In genomic region chr5:36641416-36641815, GRCh38 we compare ENCODE assay signal across 24 cellular contexts. TPM values are rescaled to one million over a fixed set of nuclear protein-coding genes. Genes with fewer than 3 reads are reported as not detected.
"Had no signal": no experiment of that assay in that cellular context is flagged by ENCODE, and none has a peak within 500 bp of the region (broad histone marks: within the 10 kb centered on the region; RNA-seq: fewer than 3 reads in every experiment).

No MANE protein-coding gene starts in this region.

- H3K4me1 ChIP-seq: colonic mucosa, testis, tibial nerve, upper lobe of right lung, vagina had no signal

- H3K4me2 ChIP-seq: smooth muscle cell had no signal

- DNase-seq: colonic mucosa; dermis blood vessel endothelial cell; endodermal cell; heart left ventricle; hippocampal formation; left colon; mesendoderm; mucosa of descending colon; naive thymus-derived CD8-positive, alpha-beta T cell; posterior cingulate gyrus; stimulated activated CD4-positive, alpha-beta T cell treated with anti-CD3 and anti-CD28 coated beads, Interleukin-4, amount 100 ng/mL, for 1 hour; stimulated activated CD8-positive, alpha-beta memory T cell treated with anti-CD3 and anti-CD28 coated beads, Interleukin-4, amount 100 ng/mL, for 48 hours; testis; upper lobe of right lung had no signal

- H3K9me3 ChIP-seq: colonic mucosa, heart left ventricle, mucosa of descending colon, right atrium auricular region, testis, tibial nerve, upper lobe of right lung, vagina had no signal

- H3K4me3 ChIP-seq: colonic mucosa, heart left ventricle, mucosa of descending colon, right atrium auricular region, smooth muscle cell, testis, tibial nerve, upper lobe of right lung, vagina had no signal

- H3K27ac ChIP-seq: colonic mucosa, right atrium auricular region, testis, tibial nerve, upper lobe of right lung, vagina had no signal

- H3K9me3 Mint-ChIP-seq: endodermal cell; naive thymus-derived CD8-positive, alpha-beta T cell; neural crest cell; stimulated activated effector memory CD8-positive, alpha-beta T cell treated with anti-CD3 and anti-CD28 coated beads, Interleukin-12 subunit alpha, Interleukin-12 subunit beta, amount 100 ng/mL, for 72 hours; stimulated activated naive CD8-positive, alpha-beta T cell treated with anti-CD3 and anti-CD28 coated beads, Interleukin-15, Interleukin-2, amounts not matched to agents 100 ng/mL and 50 ng/mL, for 24 hours had no signal

- H3K27ac Mint-ChIP-seq: endodermal cell; naive thymus-derived CD8-positive, alpha-beta T cell; stimulated activated effector memory CD8-positive, alpha-beta T cell treated with anti-CD3 and anti-CD28 coated beads, Interleukin-12 subunit alpha, Interleukin-12 subunit beta, amount 100 ng/mL, for 72 hours; stimulated activated naive CD8-positive, alpha-beta T cell treated with anti-CD3 and anti-CD28 coated beads, Interleukin-15, Interleukin-2, amounts not matched to agents 100 ng/mL and 50 ng/mL, for 24 hours had no signal

- H3K36me3 ChIP-seq: colonic mucosa, right atrium auricular region, tibial nerve, upper lobe of right lung, vagina had no signal

- H3K4me3 Mint-ChIP-seq: endodermal cell; naive thymus-derived CD8-positive, alpha-beta T cell; neural crest cell; stimulated activated effector memory CD8-positive, alpha-beta T cell treated with anti-CD3 and anti-CD28 coated beads, Interleukin-12 subunit alpha, Interleukin-12 subunit beta, amount 100 ng/mL, for 72 hours; stimulated activated naive CD8-positive, alpha-beta T cell treated with anti-CD3 and anti-CD28 coated beads, Interleukin-15, Interleukin-2, amounts not matched to agents 100 ng/mL and 50 ng/mL, for 24 hours had no signal

- H3K27me3 ChIP-seq: colonic mucosa, heart left ventricle, right atrium auricular region, testis, tibial nerve, upper lobe of right lung, vagina had no signal

- ATAC-seq: heart left ventricle; left colon; mucosa of descending colon; naive thymus-derived CD8-positive, alpha-beta T cell; stimulated activated effector memory CD8-positive, alpha-beta T cell treated with anti-CD3 and anti-CD28 coated beads, Interleukin-12 subunit alpha, Interleukin-12 subunit beta, amount 100 ng/mL, for 72 hours had no signal

- H3K36me3 Mint-ChIP-seq: naive thymus-derived CD8-positive, alpha-beta T cell; stimulated activated effector memory CD8-positive, alpha-beta T cell treated with anti-CD3 and anti-CD28 coated beads, Interleukin-12 subunit alpha, Interleukin-12 subunit beta, amount 100 ng/mL, for 72 hours had no signal

- H3K4me1 Mint-ChIP-seq: naive thymus-derived CD8-positive, alpha-beta T cell; stimulated activated effector memory CD8-positive, alpha-beta T cell treated with anti-CD3 and anti-CD28 coated beads, Interleukin-12 subunit alpha, Interleukin-12 subunit beta, amount 100 ng/mL, for 72 hours had no signal

RNA-seq across cellular contexts. Expression of gene SLC1A3, which starts 35.0 kb away (rescaled TPM):
- total RNA-seq: endothelial cell of umbilical vein; glomerular endothelial cell; lung microvascular endothelial cell; naive thymus-derived CD8-positive, alpha-beta T cell had no signal
- polyA plus RNA-seq: naive thymus-derived CD8-positive, alpha-beta T cell had no signal
